12 cellular contexts compared by ENCODE assay signal in genomic region chr4:10656988-10657387, GRCh38. TPM values are rescaled to one million over a fixed set of nuclear protein-coding genes. Genes with fewer than 3 reads are reported as not detected.
DNase-seq lines count a peak whose midpoint lies in the region; ATAC-seq and TF ChIP-seq lines count a peak whose summit lies in the region.
"Had no signal": no experiment of that assay in that cellular context is flagged by ENCODE, and none has a peak within 500 bp of the region (broad histone marks: within the 10 kb centered on the region; RNA-seq: fewer than 3 reads in every experiment).

No MANE protein-coding gene starts in this region.

- H2AK5ac ChIP-seq in mesenchymal stem cell (ENCODE audit: low read length, severe bottlenecking), result no peak overlapping the region

- H3K27ac ChIP-seq in mesenchymal stem cell (ENCODE audit: low read length, poor library complexity, severe bottlenecking) (peak overlapping the region; percentile 18), substantia nigra (ENCODE audit: low read depth, low read length, poor library complexity, severe bottlenecking) (no peak overlapping the region)

- H3K4me2 ChIP-seq in mesenchymal stem cell (ENCODE audit: low read length, poor library complexity, severe bottlenecking), result no peak overlapping the region

- 56% methylated on average over 1 of the region's 2 CpGs for WGBS in mesenchymal stem cell

- in situ Hi-C loops in astrocyte of the spinal cord (cut with HindIII; ENCODE audit: low sequenced_read_pairs), result no loop called here

- H2BK15ac ChIP-seq in mesenchymal stem cell (ENCODE audit: low read depth, poor library complexity, severe bottlenecking), result no peak overlapping the region

- no peak overlapping the region for H2BK120ac ChIP-seq in mesenchymal stem cell (ENCODE audit: low read depth, low read length)

- no peak overlapping the region for H2BK12ac ChIP-seq in mesenchymal stem cell (ENCODE audit: low read length in 2 of 2)

- H3K23ac ChIP-seq in mesenchymal stem cell (ENCODE audit: low read length in 2 of 2), result no peak overlapping the region

- H3K9ac ChIP-seq in mesenchymal stem cell (ENCODE audit: low read length), result no peak overlapping the region

- no peaks in the 10 kb centered on the region for H3K27me3 ChIP-seq in mesenchymal stem cell (ENCODE audit: control insufficient read depth in 1 of 2, insufficient read depth in 1 of 2, low read length in 2 of 2)

- H3K79me1 ChIP-seq in mesenchymal stem cell (replicated peaks; ENCODE audit: low read length, poor library complexity, severe bottlenecking), result no peaks in the 10 kb centered on the region

- H4K91ac ChIP-seq in mesenchymal stem cell (ENCODE audit: low read length), result no peak overlapping the region

- H3K4me1 ChIP-seq in mesenchymal stem cell (ENCODE audit: control insufficient read depth, insufficient read depth, low read depth, low read length), result peaks cover 1% of the 10 kb centered on the region

- H3K4ac ChIP-seq in mesenchymal stem cell (ENCODE audit: low read depth in 1 of 2, low read length in 2 of 2), result no peak overlapping the region

- H3K18ac ChIP-seq in mesenchymal stem cell (ENCODE audit: low read depth in 1 of 2, low read length in 2 of 2), result no peak overlapping the region

- peak; percentile 85 for DNase-seq in DMS53 (lab: John Stamatoyannopoulos, UW)
- DNase-seq in LoVo (ENCODE audit: low spot score), result peak; percentile 78
- peak; percentile 50 for DNase-seq in astrocyte of the spinal cord (ENCODE audit: low read depth, low spot score)
- peak; percentile 20 for DNase-seq in mesenchymal stem cell
- no peak for DNase-seq in effector CD4-positive, alpha-beta T cell
- no peak for DNase-seq in substantia nigra (lab: John Stamatoyannopoulos, UW)
- DNase-seq in NCI-H1105 treated with DMSO at 0.1 percent for 48 hours (lab: John Stamatoyannopoulos, UW), result no peak
- DNase-seq: NCI-H345, right cardiac atrium, SHP77 treated with DMSO at 0.1 percent for 48 hours had no signal

- no peak overlapping the region for H2AFZ ChIP-seq in mesenchymal stem cell (ENCODE audit: low read depth, low read length)

- no peak overlapping the region for H3K14ac ChIP-seq in mesenchymal stem cell (ENCODE audit: low read length in 2 of 2)

- H3K4me3 ChIP-seq in astrocyte of the spinal cord (ENCODE audit: low read depth, low read length) (no peak overlapping the region), mesenchymal stem cell (ENCODE audit: insufficient read depth in 1 of 2, low read depth in 1 of 2, low read length in 2 of 2) (no peak overlapping the region)

- no peak overlapping the region for H4K8ac ChIP-seq in mesenchymal stem cell (ENCODE audit: low read length)

- no peaks in the 10 kb centered on the region for H3K9me3 ChIP-seq in mesenchymal stem cell (ENCODE audit: control insufficient read depth, low read length)

- no peak overlapping the region for H2BK5ac ChIP-seq in mesenchymal stem cell (ENCODE audit: low read depth, low read length, poor library complexity, severe bottlenecking)

- ATAC-seq in GM19463 (IDR thresholded peaks at IDR 0.05; ENCODE audit: unreplicated experiment), result no peak
- ATAC-seq: right cardiac atrium had no signal

- no peak for TF ChIP-seq CTCF in astrocyte of the spinal cord (IDR thresholded peaks at IDR 0.05; ENCODE audit: low read depth, low read length)

- H3K36me3 ChIP-seq in mesenchymal stem cell (ENCODE audit: control insufficient read depth in 1 of 2, insufficient read depth in 2 of 2, low read depth in 1 of 2, low read length in 2 of 2), result no peaks in the 10 kb centered on the region

RNA-seq across cellular contexts. Expression of gene CLNK, which starts 27.6 kb away (rescaled TPM):
- not detected for polyA plus RNA-seq in mesenchymal stem cell (2013, experiment 1 of 2)
- polyA plus RNA-seq in mesenchymal stem cell (2013, experiment 2 of 2), result not detected
- polyA plus RNA-seq: CD14-positive monocyte, right cardiac atrium had no signal

Comparison
In these comparisons a context has a peak if more than half of its experiments do, and no peak if none do; other contexts are left out.
1. DNase-seq: peak in DMS53 (single experiment), LoVo (single experiment), astrocyte of the spinal cord (single experiment) and mesenchymal stem cell (single experiment); none in effector CD4-positive, alpha-beta T cell (single experiment), substantia nigra (0 of 49) and NCI-H1105 treated with DMSO at 0.1 percent for 48 hours (single experiment).